8 cellular contexts compared by ENCODE assay signal in the genomic region with DNA sequence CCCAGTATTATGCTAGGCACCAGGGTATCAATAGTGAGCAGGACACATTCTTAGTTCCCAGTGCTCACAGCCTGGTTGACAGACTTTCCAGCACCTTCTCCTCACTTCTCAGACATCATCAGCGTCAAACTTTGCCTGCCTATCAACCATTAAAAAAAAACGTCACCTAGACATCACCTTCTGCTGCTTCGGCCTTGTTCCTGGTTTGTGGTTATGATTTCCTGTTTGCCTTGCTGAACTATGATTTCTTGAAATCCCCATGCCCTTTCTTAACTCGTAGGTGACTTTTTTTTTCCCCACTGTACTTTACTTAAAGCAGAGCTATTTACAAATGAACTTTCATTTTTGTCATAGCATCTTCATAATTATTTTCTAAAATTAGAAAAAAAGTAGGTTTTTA.
A peak's percentile ranks its signal among the peaks of the same experiment; 100 is the strongest.
DNase-seq lines count a peak whose midpoint lies in the region; ATAC-seq and TF ChIP-seq lines count a peak whose summit lies in the region.

No MANE protein-coding gene starts in this region.

- H3K36me3 Mint-ChIP-seq in CD14-positive monocyte: peaks cover 0 to 2% of the 10 kb centered on the region in 2 donors

- ATAC-seq in GM19463 (IDR thresholded peaks at IDR 0.05; ENCODE audit: unreplicated experiment) (peak; percentile 86), HG03469 (IDR thresholded peaks at IDR 0.05; ENCODE audit: unreplicated experiment) (peak; percentile 77), foreskin keratinocyte (no peak)

- H3K9me3 ChIP-seq in vagina: no peaks in the 10 kb centered on the region

- peaks cover 0 to 2% (median 0%) of the 10 kb centered on the region in 3 donors for H3K27me3 Mint-ChIP-seq in CD14-positive monocyte (ENCODE audit: low read depth in 3 of 3)

- no peak for TF ChIP-seq POLR2A in vagina (IDR thresholded peaks at IDR 0.05)

- DNase-seq in CD14-positive monocyte (ENCODE audit: low spot score) (no peak), activated T-cell treated with anti-CD3 and anti-CD28 coated beads for 24 hours (ENCODE audit: low read depth) (peak; percentile 31), vagina (ENCODE audit: extremely low spot score in 2 of 2) (no peak), DMS79 (lab: John Stamatoyannopoulos, UW) (no peak), foreskin keratinocyte (no peak)
- DNase-seq in stimulated activated CD4-positive, alpha-beta T cell treated with anti-CD3 and anti-CD28 coated beads, Interleukin-4, amount 100 ng/mL, for 1 hour: peak; percentile 12

- H3K4me1 Mint-ChIP-seq in CD14-positive monocyte: peaks cover 36% of the 10 kb centered on the region

- no peaks in the 10 kb centered on the region for H3K27me3 ChIP-seq in vagina
- H3K27me3 ChIP-seq in foreskin keratinocyte: no peaks in the 10 kb centered on the region

- peak overlapping the region; percentile 73 to 91 (median 84) for H3K27ac Mint-ChIP-seq in CD14-positive monocyte

- H3K27ac ChIP-seq in vagina (no peak overlapping the region), foreskin keratinocyte (no peak overlapping the region)

- H3K9me3 Mint-ChIP-seq in CD14-positive monocyte: no peaks in the 10 kb centered on the region

- no peaks in the 10 kb centered on the region for H3K4me1 ChIP-seq in vagina
- H3K4me1 ChIP-seq in foreskin keratinocyte: peaks cover 7% of the 10 kb centered on the region

- TF ChIP-seq CTCF in CD14-positive monocyte (IDR thresholded peaks at IDR 0.05): no peak
- no peak for TF ChIP-seq CTCF in vagina (IDR thresholded peaks at IDR 0.05)
- no peak for TF ChIP-seq CTCF in foreskin keratinocyte (conservative IDR thresholded peaks at IDR 0.05)

- peak overlapping the region in 1 of 2 donors; percentile 27 for H3K4me3 Mint-ChIP-seq in CD14-positive monocyte

- H3K4me3 ChIP-seq in vagina: no peak overlapping the region

- H3K36me3 ChIP-seq in vagina: no peaks in the 10 kb centered on the region

- intact Hi-C loops in CD14-positive monocyte (cut with micrococcal nuclease): loop anchor here in 1 of 2 donors (5.0 kb wide), 1 partner anchor 735 kb away; the partner anchor contains the start of gene GLS
- intact Hi-C loops in vagina (cut with DNase I): no loop called here

Comparison
In these comparisons a context has a peak if more than half of its experiments do, and no peak if none do; other contexts are left out.
1. DNase-seq: peak in activated T-cell treated with anti-CD3 and anti-CD28 coated beads for 24 hours (single experiment) and stimulated activated CD4-positive, alpha-beta T cell treated with anti-CD3 and anti-CD28 coated beads, Interleukin-4, amount 100 ng/mL, for 1 hour (single experiment); none in CD14-positive monocyte (single experiment), vagina (0 of 2), DMS79 (single experiment) and foreskin keratinocyte (0 of 2).